ENCODE assay signal across 1 cellular context in the genomic region with DNA sequence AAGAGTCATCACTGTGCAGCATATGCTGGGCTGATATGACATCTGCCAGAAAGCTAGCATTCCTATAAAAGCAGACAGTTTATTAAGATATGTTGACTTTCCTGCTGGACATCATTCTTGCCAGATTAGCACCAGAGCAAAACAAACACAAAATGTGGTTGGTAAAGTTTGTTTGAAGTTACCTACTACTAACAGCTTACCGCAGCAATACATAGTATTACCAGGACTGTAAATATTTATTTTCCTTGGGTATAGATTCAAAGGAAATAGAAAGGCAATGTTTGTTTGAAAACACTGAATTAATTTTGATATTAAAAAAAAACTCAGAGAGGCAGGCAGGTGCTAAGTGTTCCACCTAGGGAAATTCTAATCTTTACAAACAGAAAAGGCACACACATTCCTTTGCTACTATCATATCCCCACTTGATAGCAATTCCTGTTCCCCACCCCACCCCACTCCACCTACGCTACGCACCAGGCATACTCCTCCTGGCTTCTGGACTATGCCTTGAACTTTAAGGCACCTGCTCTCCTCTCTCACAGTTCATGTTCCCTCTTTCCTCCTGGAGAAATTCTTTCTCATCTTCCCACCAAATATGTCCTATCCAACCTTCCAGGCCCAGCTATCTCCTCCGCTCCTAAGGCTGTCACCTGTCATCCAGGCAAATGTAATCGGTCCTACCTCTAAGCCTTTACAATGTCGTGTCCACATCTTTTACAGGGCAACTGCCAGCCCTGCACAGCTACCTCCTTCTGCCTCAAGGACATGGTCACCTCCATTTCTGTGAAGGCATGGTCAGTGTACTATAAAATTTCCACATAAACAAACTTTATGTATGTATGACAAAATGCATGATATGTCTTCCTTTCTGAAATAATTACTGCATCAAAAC.
TF ChIP-seq lines count a peak whose summit lies in the region.

No MANE protein-coding gene starts in this region.

TF ChIP-seq in HepG2, 621 proteins besides CTCF, POLR2A, EP300 and RAD21 (continued from another document and continues in another):
- TF ChIP-seq, protein P1, sequence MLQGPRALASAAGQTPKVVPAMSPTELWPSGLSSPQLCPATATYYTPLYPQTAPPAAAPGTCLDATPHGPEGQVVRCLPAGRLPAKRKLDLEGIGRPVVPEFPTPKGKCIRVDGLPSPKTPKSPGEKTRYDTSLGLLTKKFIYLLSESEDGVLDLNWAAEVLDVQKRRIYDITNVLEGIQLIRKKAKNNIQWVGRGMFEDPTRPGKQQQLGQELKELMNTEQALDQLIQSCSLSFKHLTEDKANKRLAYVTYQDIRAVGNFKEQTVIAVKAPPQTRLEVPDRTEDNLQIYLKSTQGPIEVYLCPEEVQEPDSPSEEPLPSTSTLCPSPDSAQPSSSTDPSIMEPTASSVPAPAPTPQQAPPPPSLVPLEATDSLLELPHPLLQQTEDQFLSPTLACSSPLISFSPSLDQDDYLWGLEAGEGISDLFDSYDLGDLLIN (CRISPR knock-in tag; IDR thresholded peaks at IDR 0.05; ENCODE audit: borderline replicate concordance): no peak
- TF ChIP-seq, protein P2, sequence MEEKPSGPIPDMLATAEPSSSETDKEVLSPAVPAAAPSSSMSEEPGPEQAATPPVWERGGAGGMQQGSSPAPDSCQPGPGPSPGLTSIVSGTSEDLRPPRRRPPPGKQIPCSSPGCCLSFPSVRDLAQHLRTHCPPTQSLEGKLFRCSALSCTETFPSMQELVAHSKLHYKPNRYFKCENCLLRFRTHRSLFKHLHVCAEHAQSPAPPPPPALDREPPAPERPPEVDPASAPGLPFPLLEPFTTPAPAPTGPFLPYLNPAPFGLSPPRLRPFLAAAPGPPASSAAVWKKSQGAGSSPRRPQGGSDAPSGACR (CRISPR knock-in tag; IDR thresholded peaks at IDR 0.05): no peak
- no peak for TF ChIP-seq SIN3B (IDR thresholded peaks at IDR 0.05; ENCODE audit: low read length)
- peak; percentile 56; the same call in 1 of the 2 replicates for TF ChIP-seq ZNF878 (CRISPR knock-in tag; IDR thresholded peaks at IDR 0.05)
- 0 out of 2 replicates have a peak, but pooled peaks have one; percentile 41 for TF ChIP-seq RCOR2 (CRISPR knock-in tag; IDR thresholded peaks at IDR 0.05)
- no peak for TF ChIP-seq POLR2AphosphoS2 (IDR thresholded peaks at IDR 0.05; ENCODE audit: low read depth, low read length)
- 0 out of 2 replicates have a peak, but pooled peaks have one; percentile 19 for TF ChIP-seq PPARG (CRISPR knock-in tag; conservative IDR thresholded peaks at IDR 0.05)
- no peak for TF ChIP-seq ZNF629 (CRISPR knock-in tag; conservative IDR thresholded peaks at IDR 0.05)
- TF ChIP-seq HNRNPL (IDR thresholded peaks at IDR 0.05; ENCODE audit: low read depth, low read length): no peak
- TF ChIP-seq KDM3A (CRISPR knock-in tag; IDR thresholded peaks at IDR 0.05; ENCODE audit: low read depth): no peak
- TF ChIP-seq, protein P3, sequence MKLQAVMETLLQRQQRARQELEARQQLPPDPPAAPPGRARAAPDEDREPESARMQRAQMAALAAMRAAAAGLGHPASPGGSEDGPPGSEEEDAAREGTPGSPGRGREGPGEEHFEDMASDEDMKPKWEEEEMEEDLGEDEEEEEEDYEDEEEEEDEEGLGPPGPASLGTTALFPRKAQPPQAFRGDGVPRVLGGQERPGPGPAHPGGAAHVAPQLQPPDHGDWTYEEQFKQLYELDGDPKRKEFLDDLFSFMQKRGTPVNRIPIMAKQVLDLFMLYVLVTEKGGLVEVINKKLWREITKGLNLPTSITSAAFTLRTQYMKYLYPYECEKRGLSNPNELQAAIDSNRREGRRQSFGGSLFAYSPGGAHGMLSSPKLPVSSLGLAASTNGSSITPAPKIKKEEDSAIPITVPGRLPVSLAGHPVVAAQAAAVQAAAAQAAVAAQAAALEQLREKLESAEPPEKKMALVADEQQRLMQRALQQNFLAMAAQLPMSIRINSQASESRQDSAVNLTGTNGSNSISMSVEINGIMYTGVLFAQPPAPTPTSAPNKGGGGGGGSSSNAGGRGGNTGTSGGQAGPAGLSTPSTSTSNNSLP (IDR thresholded peaks at IDR 0.05; ENCODE audit: low read depth, low read length): peak; percentile 77
- TF ChIP-seq MIER2 (CRISPR knock-in tag; IDR thresholded peaks at IDR 0.05): no peak
- no peak for TF ChIP-seq HNRNPK (IDR thresholded peaks at IDR 0.05; ENCODE audit: low read depth, low read length, poor library complexity, severe bottlenecking)
- TF ChIP-seq, protein P4, sequence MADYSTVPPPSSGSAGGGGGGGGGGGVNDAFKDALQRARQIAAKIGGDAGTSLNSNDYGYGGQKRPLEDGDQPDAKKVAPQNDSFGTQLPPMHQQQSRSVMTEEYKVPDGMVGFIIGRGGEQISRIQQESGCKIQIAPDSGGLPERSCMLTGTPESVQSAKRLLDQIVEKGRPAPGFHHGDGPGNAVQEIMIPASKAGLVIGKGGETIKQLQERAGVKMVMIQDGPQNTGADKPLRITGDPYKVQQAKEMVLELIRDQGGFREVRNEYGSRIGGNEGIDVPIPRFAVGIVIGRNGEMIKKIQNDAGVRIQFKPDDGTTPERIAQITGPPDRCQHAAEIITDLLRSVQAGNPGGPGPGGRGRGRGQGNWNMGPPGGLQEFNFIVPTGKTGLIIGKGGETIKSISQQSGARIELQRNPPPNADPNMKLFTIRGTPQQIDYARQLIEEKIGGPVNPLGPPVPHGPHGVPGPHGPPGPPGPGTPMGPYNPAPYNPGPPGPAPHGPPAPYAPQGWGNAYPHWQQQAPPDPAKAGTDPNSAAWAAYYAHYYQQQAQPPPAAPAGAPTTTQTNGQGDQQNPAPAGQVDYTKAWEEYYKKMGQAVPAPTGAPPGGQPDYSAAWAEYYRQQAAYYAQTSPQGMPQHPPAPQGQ (CRISPR knock-in tag; IDR thresholded peaks at IDR 0.05; ENCODE audit: borderline replicate concordance): no peak
- TF ChIP-seq, protein P5, sequence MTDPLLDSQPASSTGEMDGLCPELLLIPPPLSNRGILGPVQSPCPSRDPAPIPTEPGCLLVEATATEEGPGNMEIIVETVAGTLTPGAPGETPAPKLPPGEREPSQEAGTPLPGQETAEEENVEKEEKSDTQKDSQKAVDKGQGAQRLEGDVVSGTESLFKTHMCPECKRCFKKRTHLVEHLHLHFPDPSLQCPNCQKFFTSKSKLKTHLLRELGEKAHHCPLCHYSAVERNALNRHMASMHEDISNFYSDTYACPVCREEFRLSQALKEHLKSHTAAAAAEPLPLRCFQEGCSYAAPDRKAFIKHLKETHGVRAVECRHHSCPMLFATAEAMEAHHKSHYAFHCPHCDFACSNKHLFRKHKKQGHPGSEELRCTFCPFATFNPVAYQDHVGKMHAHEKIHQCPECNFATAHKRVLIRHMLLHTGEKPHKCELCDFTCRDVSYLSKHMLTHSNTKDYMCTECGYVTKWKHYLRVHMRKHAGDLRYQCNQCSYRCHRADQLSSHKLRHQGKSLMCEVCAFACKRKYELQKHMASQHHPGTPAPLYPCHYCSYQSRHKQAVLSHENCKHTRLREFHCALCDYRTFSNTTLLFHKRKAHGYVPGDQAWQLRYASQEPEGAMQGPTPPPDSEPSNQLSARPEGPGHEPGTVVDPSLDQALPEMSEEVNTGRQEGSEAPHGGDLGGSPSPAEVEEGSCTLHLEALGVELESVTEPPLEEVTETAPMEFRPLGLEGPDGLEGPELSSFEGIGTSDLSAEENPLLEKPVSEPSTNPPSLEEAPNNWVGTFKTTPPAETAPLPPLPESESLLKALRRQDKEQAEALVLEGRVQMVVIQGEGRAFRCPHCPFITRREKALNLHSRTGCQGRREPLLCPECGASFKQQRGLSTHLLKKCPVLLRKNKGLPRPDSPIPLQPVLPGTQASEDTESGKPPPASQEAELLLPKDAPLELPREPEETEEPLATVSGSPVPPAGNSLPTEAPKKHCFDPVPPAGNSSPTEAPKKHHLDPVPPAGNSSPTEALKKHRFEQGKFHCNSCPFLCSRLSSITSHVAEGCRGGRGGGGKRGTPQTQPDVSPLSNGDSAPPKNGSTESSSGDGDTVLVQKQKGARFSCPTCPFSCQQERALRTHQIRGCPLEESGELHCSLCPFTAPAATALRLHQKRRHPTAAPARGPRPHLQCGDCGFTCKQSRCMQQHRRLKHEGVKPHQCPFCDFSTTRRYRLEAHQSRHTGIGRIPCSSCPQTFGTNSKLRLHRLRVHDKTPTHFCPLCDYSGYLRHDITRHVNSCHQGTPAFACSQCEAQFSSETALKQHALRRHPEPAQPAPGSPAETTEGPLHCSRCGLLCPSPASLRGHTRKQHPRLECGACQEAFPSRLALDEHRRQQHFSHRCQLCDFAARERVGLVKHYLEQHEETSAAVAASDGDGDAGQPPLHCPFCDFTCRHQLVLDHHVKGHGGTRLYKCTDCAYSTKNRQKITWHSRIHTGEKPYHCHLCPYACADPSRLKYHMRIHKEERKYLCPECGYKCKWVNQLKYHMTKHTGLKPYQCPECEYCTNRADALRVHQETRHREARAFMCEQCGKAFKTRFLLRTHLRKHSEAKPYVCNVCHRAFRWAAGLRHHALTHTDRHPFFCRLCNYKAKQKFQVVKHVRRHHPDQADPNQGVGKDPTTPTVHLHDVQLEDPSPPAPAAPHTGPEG (CRISPR knock-in tag; IDR thresholded peaks at IDR 0.05): no peak
- peak; percentile 66; the same call in 1 of the 2 replicates for TF ChIP-seq SOX5 (CRISPR knock-in tag; IDR thresholded peaks at IDR 0.05; ENCODE audit: borderline replicate concordance)
- TF ChIP-seq MAFG (CRISPR knock-in tag; IDR thresholded peaks at IDR 0.05): no peak
- no peak for TF ChIP-seq ZNF34 (CRISPR knock-in tag; IDR thresholded peaks at IDR 0.05; ENCODE audit: borderline replicate concordance)
- no peak for TF ChIP-seq ZNF235 (CRISPR knock-in tag; IDR thresholded peaks at IDR 0.05; ENCODE audit: borderline replicate concordance)
- peak; percentile 55; the same call in 1 of the 2 replicates for TF ChIP-seq GATAD2A (CRISPR knock-in tag; IDR thresholded peaks at IDR 0.05)
- no peak for TF ChIP-seq ZNF160 (CRISPR knock-in tag; IDR thresholded peaks at IDR 0.05)
- TF ChIP-seq, protein P6, sequence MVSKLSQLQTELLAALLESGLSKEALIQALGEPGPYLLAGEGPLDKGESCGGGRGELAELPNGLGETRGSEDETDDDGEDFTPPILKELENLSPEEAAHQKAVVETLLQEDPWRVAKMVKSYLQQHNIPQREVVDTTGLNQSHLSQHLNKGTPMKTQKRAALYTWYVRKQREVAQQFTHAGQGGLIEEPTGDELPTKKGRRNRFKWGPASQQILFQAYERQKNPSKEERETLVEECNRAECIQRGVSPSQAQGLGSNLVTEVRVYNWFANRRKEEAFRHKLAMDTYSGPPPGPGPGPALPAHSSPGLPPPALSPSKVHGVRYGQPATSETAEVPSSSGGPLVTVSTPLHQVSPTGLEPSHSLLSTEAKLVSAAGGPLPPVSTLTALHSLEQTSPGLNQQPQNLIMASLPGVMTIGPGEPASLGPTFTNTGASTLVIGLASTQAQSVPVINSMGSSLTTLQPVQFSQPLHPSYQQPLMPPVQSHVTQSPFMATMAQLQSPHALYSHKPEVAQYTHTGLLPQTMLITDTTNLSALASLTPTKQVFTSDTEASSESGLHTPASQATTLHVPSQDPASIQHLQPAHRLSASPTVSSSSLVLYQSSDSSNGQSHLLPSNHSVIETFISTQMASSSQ (IDR thresholded peaks at IDR 0.05; ENCODE audit: low read depth): peak; percentile 59; the same call in 1 of the 2 replicates
- TF ChIP-seq, protein P6 (CRISPR knock-in tag; IDR thresholded peaks at IDR 0.05; ENCODE audit: borderline replicate concordance): no peak; the same call in 1 of the 2 replicates
- no peak for TF ChIP-seq ZNF224 (CRISPR knock-in tag; IDR thresholded peaks at IDR 0.05)
- TF ChIP-seq, protein P7, sequence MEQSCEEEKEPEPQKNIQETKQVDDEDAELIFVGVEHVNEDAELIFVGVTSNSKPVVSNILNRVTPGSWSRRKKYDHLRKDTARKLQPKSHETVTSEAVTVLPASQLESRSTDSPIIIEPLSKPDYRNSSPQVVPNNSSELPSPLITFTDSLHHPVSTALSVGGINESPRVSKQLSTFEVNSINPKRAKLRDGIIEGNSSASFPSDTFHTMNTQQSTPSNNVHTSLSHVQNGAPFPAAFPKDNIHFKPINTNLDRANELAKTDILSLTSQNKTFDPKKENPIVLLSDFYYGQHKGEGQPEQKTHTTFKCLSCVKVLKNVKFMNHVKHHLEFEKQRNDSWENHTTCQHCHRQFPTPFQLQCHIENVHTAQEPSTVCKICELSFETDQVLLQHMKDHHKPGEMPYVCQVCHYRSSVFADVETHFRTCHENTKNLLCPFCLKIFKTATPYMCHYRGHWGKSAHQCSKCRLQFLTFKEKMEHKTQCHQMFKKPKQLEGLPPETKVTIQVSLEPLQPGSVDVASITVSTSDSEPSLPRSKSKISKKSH (CRISPR knock-in tag; IDR thresholded peaks at IDR 0.05; ENCODE audit: borderline replicate concordance): no peak
- TF ChIP-seq, protein P8, sequence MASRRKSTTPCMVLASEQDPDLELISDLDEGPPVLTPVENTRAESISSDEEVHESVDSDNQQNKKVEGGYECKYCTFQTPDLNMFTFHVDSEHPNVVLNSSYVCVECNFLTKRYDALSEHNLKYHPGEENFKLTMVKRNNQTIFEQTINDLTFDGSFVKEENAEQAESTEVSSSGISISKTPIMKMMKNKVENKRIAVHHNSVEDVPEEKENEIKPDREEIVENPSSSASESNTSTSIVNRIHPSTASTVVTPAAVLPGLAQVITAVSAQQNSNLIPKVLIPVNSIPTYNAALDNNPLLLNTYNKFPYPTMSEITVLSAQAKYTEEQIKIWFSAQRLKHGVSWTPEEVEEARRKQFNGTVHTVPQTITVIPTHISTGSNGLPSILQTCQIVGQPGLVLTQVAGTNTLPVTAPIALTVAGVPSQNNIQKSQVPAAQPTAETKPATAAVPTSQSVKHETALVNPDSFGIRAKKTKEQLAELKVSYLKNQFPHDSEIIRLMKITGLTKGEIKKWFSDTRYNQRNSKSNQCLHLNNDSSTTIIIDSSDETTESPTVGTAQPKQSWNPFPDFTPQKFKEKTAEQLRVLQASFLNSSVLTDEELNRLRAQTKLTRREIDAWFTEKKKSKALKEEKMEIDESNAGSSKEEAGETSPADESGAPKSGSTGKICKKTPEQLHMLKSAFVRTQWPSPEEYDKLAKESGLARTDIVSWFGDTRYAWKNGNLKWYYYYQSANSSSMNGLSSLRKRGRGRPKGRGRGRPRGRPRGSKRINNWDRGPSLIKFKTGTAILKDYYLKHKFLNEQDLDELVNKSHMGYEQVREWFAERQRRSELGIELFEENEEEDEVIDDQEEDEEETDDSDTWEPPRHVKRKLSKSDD (CRISPR knock-in tag; IDR thresholded peaks at IDR 0.05; ENCODE audit: low read depth): no peak
- TF ChIP-seq, protein P9, sequence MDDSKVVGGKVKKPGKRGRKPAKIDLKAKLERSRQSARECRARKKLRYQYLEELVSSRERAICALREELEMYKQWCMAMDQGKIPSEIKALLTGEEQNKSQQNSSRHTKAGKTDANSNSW (CRISPR knock-in tag; IDR thresholded peaks at IDR 0.05; ENCODE audit: borderline replicate concordance): no peak
